Comparison of ENCODE assay signal across 9 cellular contexts in genomic region chr12:122895757-122896636, GRCh38. TPM values are rescaled to one million over a fixed set of nuclear protein-coding genes. Genes with fewer than 3 reads are reported as not detected.
A peak's percentile ranks its signal among the peaks of the same experiment; 100 is the strongest.
DNase-seq lines count a peak whose midpoint lies in the region; ATAC-seq, FAIRE-seq and TF ChIP-seq lines count a peak whose summit lies in the region.
"Had no signal": no experiment of that assay in that cellular context is flagged by ENCODE, and none has a peak within 500 bp of the region (broad histone marks: within the 10 kb centered on the region; RNA-seq: fewer than 3 reads in every experiment).

A gene with protein sequence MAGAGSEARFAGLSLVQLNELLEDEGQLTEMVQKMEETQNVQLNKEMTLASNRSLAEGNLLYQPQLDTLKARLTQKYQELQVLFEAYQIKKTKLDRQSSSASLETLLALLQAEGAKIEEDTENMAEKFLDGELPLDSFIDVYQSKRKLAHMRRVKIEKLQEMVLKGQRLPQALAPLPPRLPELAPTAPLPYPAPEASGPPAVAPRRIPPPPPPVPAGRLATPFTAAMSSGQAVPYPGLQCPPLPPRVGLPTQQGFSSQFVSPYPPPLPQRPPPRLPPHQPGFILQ (minus strand): TSS chr12:122896124. CDS start chr12:122896062, 62 bp downstream.

- peak; percentile 70 for FAIRE-seq in urothelium cell line (lab: Jason Lieb, UNC)
- FAIRE-seq: TTC549 had no signal

- H3K4me1 ChIP-seq in BLaER1 treated with 17β-estradiol and CSF1 and Interleukin-3, amounts not matched to agents 10 nM and 100 nM = peaks cover 63 to 92% (median 88%) of the 10 kb centered on the region in 10 experiments
- H3K4me1 ChIP-seq in ascending aorta (peaks cover 0 to 28% of the 10 kb centered on the region in 2 donors), right cardiac atrium (ENCODE audit: control insufficient read depth, insufficient read depth, low read length) (peaks cover 14% of the 10 kb centered on the region), rectal smooth muscle tissue (ENCODE audit: control insufficient read depth, insufficient read depth, low read length) (peaks cover 10% of the 10 kb centered on the region)

- H3K9ac ChIP-seq in BLaER1 treated with 17β-estradiol and CSF1 and Interleukin-3, amounts not matched to agents 10 nM and 100 nM = peak within 1 kb of the TSS; percentile 91 to 98 (median 95)
- peak within 1 kb of the TSS; percentile 77 for H3K9ac ChIP-seq in rectal smooth muscle tissue (ENCODE audit: low read length)

- DNase-seq in MG63 = peak; percentile 73
- DNase-seq in T-helper 22 cell (ENCODE audit: low read depth) = peak; percentile 76
- peak; percentile 65 to 94 for DNase-seq in ascending aorta (ENCODE audit: low spot score in 2 of 2)
- peak; percentile 85 to 95 (median 93) for DNase-seq in right cardiac atrium
- DNase-seq in urothelium cell line (ENCODE audit: low spot score) = peak; percentile 91

- no peaks in the 10 kb centered on the region for H3K9me3 ChIP-seq in BLaER1 treated with 17β-estradiol and CSF1 and Interleukin-3, amounts not matched to agents 10 nM and 100 nM (replicated peaks in 1 of 11)
- no peaks in the 10 kb centered on the region; the same call in 1 of the 2 replicates for H3K9me3 ChIP-seq in MG63
- H3K9me3 ChIP-seq in ascending aorta = no peaks in the 10 kb centered on the region
- no peaks in the 10 kb centered on the region for H3K9me3 ChIP-seq in right cardiac atrium (ENCODE audit: control insufficient read depth, low read length)

- H3K27ac ChIP-seq in BLaER1 treated with 17β-estradiol and CSF1 and Interleukin-3, amounts not matched to agents 10 nM and 100 nM = peak within 1 kb of the TSS; percentile 88 to 95 (median 92)
- H3K27ac ChIP-seq in ascending aorta (peak within 1 kb of the TSS; percentile 84 to 94), right cardiac atrium (ENCODE audit: low read length) (peak within 1 kb of the TSS; percentile 58), rectal smooth muscle tissue (ENCODE audit: low read depth, low read length) (peak within 1 kb of the TSS; percentile 72)

- peak within 1 kb of the TSS; percentile 91 to 100 (median 98) for H3K4me2 ChIP-seq in BLaER1 treated with 17β-estradiol and CSF1 and Interleukin-3, amounts not matched to agents 10 nM and 100 nM

- peak within 1 kb of the TSS; percentile 78 to 94 (median 90) for H3K4me3 ChIP-seq in BLaER1 treated with 17β-estradiol and CSF1 and Interleukin-3, amounts not matched to agents 10 nM and 100 nM
- peak within 1 kb of the TSS; percentile 75 for H3K4me3 ChIP-seq in MG63
- peak within 1 kb of the TSS; percentile 89 to 98 for H3K4me3 ChIP-seq in ascending aorta
- H3K4me3 ChIP-seq in right cardiac atrium (ENCODE audit: low read length) = peak within 1 kb of the TSS; percentile 85
- H3K4me3 ChIP-seq in rectal smooth muscle tissue (ENCODE audit: low read length) = peak within 1 kb of the TSS; percentile 90

- H3K36me3 ChIP-seq in BLaER1 treated with 17β-estradiol and CSF1 and Interleukin-3, amounts not matched to agents 10 nM and 100 nM = peaks cover 0 to 17% (median 0%) of the 10 kb centered on the region in 11 experiments; a peak in 6 of 22 replicates
- no peaks in the 10 kb centered on the region for H3K36me3 ChIP-seq in MG63
- no peaks in the 10 kb centered on the region for H3K36me3 ChIP-seq in ascending aorta
- H3K36me3 ChIP-seq in rectal smooth muscle tissue (ENCODE audit: control insufficient read depth, insufficient read depth, low read length) = no peaks in the 10 kb centered on the region

- TF ChIP-seq CTCF in ascending aorta (IDR thresholded peaks at IDR 0.05) = peak in 1 of 3 experiments; percentile 44

- H3K27me3 ChIP-seq in BLaER1 treated with 17β-estradiol and CSF1 and Interleukin-3, amounts not matched to agents 10 nM and 100 nM = no peaks in the 10 kb centered on the region
- H3K27me3 ChIP-seq in MG63 = no peaks in the 10 kb centered on the region
- H3K27me3 ChIP-seq in ascending aorta = no peaks in the 10 kb centered on the region
- no peaks in the 10 kb centered on the region for H3K27me3 ChIP-seq in right cardiac atrium (ENCODE audit: control insufficient read depth, insufficient read depth)
- no peaks in the 10 kb centered on the region for H3K27me3 ChIP-seq in rectal smooth muscle tissue (ENCODE audit: control insufficient read depth, insufficient read depth, low read length)

- 6% methylated on average over 78 of the region's 78 CpGs for WGBS in right cardiac atrium

- ATAC-seq in GM19372 (IDR thresholded peaks at IDR 0.05; ENCODE audit: low read depth, unreplicated experiment) = peak; percentile 69
- peak; percentile 88 to 93 for ATAC-seq in right cardiac atrium

- intact Hi-C loops in ascending aorta (cut with DNase I) = loop anchor here (2.0 to 5.0 kb wide), 3 partner anchors 44 to 71 kb away; partner anchors contain the start of gene ABCB9
- intact Hi-C loops in right cardiac atrium (cut with DNase I) = no loop called here

- peaks cover 7 to 40% (median 36%) of the 10 kb centered on the region in 11 experiments; a peak in 20 of 22 replicates for H4K20me1 ChIP-seq in BLaER1 treated with 17β-estradiol and CSF1 and Interleukin-3, amounts not matched to agents 10 nM and 100 nM

RNA-seq across cellular contexts. Expression of the gene that starts here (rescaled TPM):
- 15.0 and 21.4 TPM in 2 replicates for total RNA-seq in MG63 (2014; rRNA removed; shearing (Covaris generic); ENCODE audit: low replicate concordance)
- total RNA-seq in ascending aorta (31.8 TPM), right cardiac atrium (10 to 100 TPM; 17.9 to 22.2 (median 18.9) TPM)
- 21.1 TPM for polyA plus RNA-seq in right cardiac atrium

Comparison
In these comparisons a context has a peak if more than half of its experiments do, and no peak if none do; other contexts are left out.
1. Peak in every context shown above with its lines: DNase-seq, ATAC-seq, H3K4me3 ChIP-seq and H3K27ac ChIP-seq.